Comparison of ENCODE assay signal across 8 cellular contexts in the genomic region with DNA sequence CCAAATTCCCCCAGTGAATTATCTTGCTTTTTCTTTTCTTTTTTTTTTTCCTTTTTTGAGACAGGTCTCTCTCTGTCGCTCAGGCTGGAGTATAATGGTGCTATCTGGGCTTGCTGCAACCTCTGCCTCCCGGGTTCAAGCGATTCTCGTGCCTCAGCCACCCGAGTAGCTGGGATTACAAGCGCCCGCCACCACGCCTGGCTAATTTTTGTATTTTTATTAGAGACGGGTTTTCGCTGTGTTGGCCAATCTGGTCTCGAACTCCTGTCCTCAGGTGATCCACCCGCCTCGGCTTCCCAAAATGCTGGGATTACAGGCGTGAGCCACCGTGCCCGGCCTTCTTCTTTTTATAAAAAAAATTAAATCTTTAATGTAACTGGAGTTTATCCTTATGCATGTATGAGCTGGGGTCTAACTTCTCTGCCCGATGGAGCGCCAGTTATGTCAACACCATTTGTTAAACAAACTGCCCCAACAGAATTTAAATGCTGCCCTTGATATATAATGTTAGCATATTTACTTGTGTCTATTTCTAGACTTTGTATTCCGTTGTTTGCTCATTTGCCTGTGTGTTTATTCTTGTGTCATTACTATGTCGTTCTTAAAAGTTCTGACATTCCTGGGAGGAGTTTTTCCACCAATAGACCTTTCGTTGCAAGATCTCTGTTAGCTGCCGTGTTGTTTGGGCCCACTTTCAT. TPM values are rescaled to one million over a fixed set of nuclear protein-coding genes. Genes with fewer than 3 reads are reported as not detected.
A peak's percentile ranks its signal among the peaks of the same experiment; 100 is the strongest.
DNase-seq lines count a peak whose midpoint lies in the region; ATAC-seq and TF ChIP-seq lines count a peak whose summit lies in the region.

No MANE protein-coding gene starts in this region.

- H3K4me2 ChIP-seq in fibroblast of lung (ENCODE audit: extremely low read depth, insufficient read depth, low read length), result peak overlapping the region; percentile 94

- no peak for DNase-seq in activated CD4-positive, CD25-positive, alpha-beta regulatory T cell treated with anti-CD3 and anti-CD28 coated beads, Interleukin-2, amount 50 U/mL, for 72 hours
- peak in 1 of 2 experiments; percentile 27 for DNase-seq in SJCRH30
- DNase-seq in fibroblast of lung (ENCODE audit: low read depth in 2 of 2), result no peak
- no peak for DNase-seq in progenitor cell of endocrine pancreas (ENCODE audit: low spot score, unreplicated experiment)
- no peak for DNase-seq in hypothalamus (lab: John Stamatoyannopoulos, UW)
- no peak for DNase-seq in DMS153 treated with DMSO at 0.1 percent for 48 hours (lab: John Stamatoyannopoulos, UW; ENCODE audit: unreplicated experiment)

- H3K27ac ChIP-seq in SJCRH30 (peak overlapping the region; percentile 97), fibroblast of lung (ENCODE audit: insufficient read depth, low read length) (peak overlapping the region; percentile 85)

- TF ChIP-seq CTCF in fibroblast of lung (conservative IDR thresholded peaks at IDR 0.05 in 1 of 2, IDR thresholded peaks at IDR 0.05 in 1 of 2; ENCODE audit: low read depth in 1 of 2, low read length in 2 of 2), result no peak
- no peak for TF ChIP-seq CTCF in progenitor cell of endocrine pancreas (IDR thresholded peaks at IDR 0.05; ENCODE audit: unreplicated experiment)

- H3K27me3 ChIP-seq in SJCRH30 (no peaks in the 10 kb centered on the region), fibroblast of lung (ENCODE audit: control insufficient read depth, insufficient read depth, low read length) (no peaks in the 10 kb centered on the region)

- H3K4me1 ChIP-seq in SJCRH30 (0 out of 2 replicates have a peak, but pooled peaks cover 2% of the 10 kb centered on the region), fibroblast of lung (ENCODE audit: control insufficient read depth, extremely low read depth, insufficient read depth, low read length) (peaks cover 3% of the 10 kb centered on the region)

- no peaks in the 10 kb centered on the region for H3K36me3 Mint-ChIP-seq in progenitor cell of endocrine pancreas (ENCODE audit: insufficient read depth)

- ATAC-seq in activated CD4-positive, CD25-positive, alpha-beta regulatory T cell treated with anti-CD3 and anti-CD28 coated beads, Interleukin-2, amount 50 U/mL, for 24 hours, result peak; percentile 39 to 42
- ATAC-seq in GM18861 (IDR thresholded peaks at IDR 0.05; ENCODE audit: unreplicated experiment), result no peak

- H3K4me3 Mint-ChIP-seq in progenitor cell of endocrine pancreas (ENCODE audit: low read depth), result peak overlapping the region; percentile 96

- peak overlapping the region; percentile 95 for H3K27ac Mint-ChIP-seq in progenitor cell of endocrine pancreas

- peaks cover 19% of the 10 kb centered on the region for H3K4me1 Mint-ChIP-seq in progenitor cell of endocrine pancreas (ENCODE audit: low read depth)

- no peaks in the 10 kb centered on the region for H3K9me3 Mint-ChIP-seq in progenitor cell of endocrine pancreas (ENCODE audit: low read depth)

- no peaks in the 10 kb centered on the region for H4K20me1 ChIP-seq in fibroblast of lung (ENCODE audit: control insufficient read depth, extremely low read depth, insufficient read depth, low read length)

- H2AFZ ChIP-seq in fibroblast of lung (ENCODE audit: low read length), result peak overlapping the region; percentile 76

- H3K4me3 ChIP-seq in SJCRH30 (peak overlapping the region; percentile 97), fibroblast of lung (replicated peaks in 1 of 4; ENCODE audit: control extremely low read depth in 1 of 4, insufficient read depth in 1 of 4, low read depth in 3 of 4, low read length in 4 of 4) (peak overlapping the region; percentile 69 to 83 (median 78))

- H3K79me2 ChIP-seq in fibroblast of lung (ENCODE audit: control insufficient read depth, insufficient read depth, low read length), result peaks cover 31% of the 10 kb centered on the region

- no peaks in the 10 kb centered on the region for H3K9me3 ChIP-seq in SJCRH30 (replicated peaks)
- H3K9me3 ChIP-seq in fibroblast of lung (ENCODE audit: control insufficient read depth, insufficient read depth, low read depth, low read length), result no peaks in the 10 kb centered on the region

- peaks cover 2% of the 10 kb centered on the region for H3K27me3 Mint-ChIP-seq in progenitor cell of endocrine pancreas

- H3K9ac ChIP-seq in fibroblast of lung (ENCODE audit: insufficient read depth, low read length), result peak overlapping the region; percentile 66

- H3K36me3 ChIP-seq in SJCRH30 (peaks cover 26% of the 10 kb centered on the region), fibroblast of lung (ENCODE audit: control insufficient read depth, insufficient read depth, low read length) (no peaks in the 10 kb centered on the region)

RNA-seq across cellular contexts. Expression of a gene that starts 0.5 kb away (rescaled TPM):
- total RNA-seq in SJCRH30 (2014; rRNA removed; shearing (Covaris generic)), result 108 and 113 TPM in 2 replicates
- total RNA-seq in fibroblast of lung (0.26 and 8.4 TPM in 2 replicates), progenitor cell of endocrine pancreas (52.7 and 54.9 TPM in 2 replicates)
- 7.5 and 37.8 TPM in 2 replicates for polyA plus RNA-seq in fibroblast of lung
- polyA plus RNA-seq in fibroblast of lung (2012), result 7.8 and 49.3 TPM in 2 replicates
- polyA minus RNA-seq in fibroblast of lung (ENCODE audit: low replicate concordance), result 22.6 and 25.3 TPM in 2 replicates

RNA-seq across cellular contexts. Expression of a gene that starts 20.9 kb away (rescaled TPM):
- total RNA-seq in SJCRH30 (2014; rRNA removed; shearing (Covaris generic)), result 1.9 and 2.2 TPM in 2 replicates
- total RNA-seq in fibroblast of lung, result 6.9 and 11.4 TPM in 2 replicates
- polyA plus RNA-seq in fibroblast of lung, result 2.8 and 2.9 TPM in 2 replicates
- polyA plus RNA-seq in fibroblast of lung (2012), result 4.5 and 5.6 TPM in 2 replicates
- polyA minus RNA-seq in fibroblast of lung (ENCODE audit: low replicate concordance), result 3.2 and 4.0 TPM in 2 replicates
- total RNA-seq in progenitor cell of endocrine pancreas, result 5.2 and 5.3 TPM in 2 replicates

RNA-seq across cellular contexts. Expression of a gene that starts 34.7 kb away (rescaled TPM):
- 13.0 and 19.8 TPM in 2 replicates for total RNA-seq in SJCRH30 (2014; rRNA removed; shearing (Covaris generic))
- total RNA-seq in fibroblast of lung (15.4 and 36.0 TPM in 2 replicates), progenitor cell of endocrine pancreas (24.6 and 28.1 TPM in 2 replicates)
- 9.8 and 13.0 TPM in 2 replicates for polyA plus RNA-seq in fibroblast of lung
- polyA plus RNA-seq in fibroblast of lung (2012), result 9.9 and 11.9 TPM in 2 replicates
- polyA minus RNA-seq in fibroblast of lung (ENCODE audit: low replicate concordance), result 27.9 and 61.8 TPM in 2 replicates

RNA-seq across cellular contexts. Expression of a gene that starts 36.9 kb away (rescaled TPM):
- 6.9 and 8.3 TPM in 2 replicates for total RNA-seq in SJCRH30 (2014; rRNA removed; shearing (Covaris generic))
- 4.6 and 5.0 TPM in 2 replicates for total RNA-seq in fibroblast of lung
- 4.7 and 6.9 TPM in 2 replicates for polyA plus RNA-seq in fibroblast of lung
- 5.5 and 5.9 TPM in 2 replicates for polyA plus RNA-seq in fibroblast of lung (2012)
- polyA minus RNA-seq in fibroblast of lung (ENCODE audit: low replicate concordance), result 17.6 and 41.4 TPM in 2 replicates
- total RNA-seq in progenitor cell of endocrine pancreas, result 86.5 and 97.0 TPM in 2 replicates

RNA-seq across cellular contexts. Expression of a gene that starts 38.2 kb away (rescaled TPM):
- 55.8 and 64.6 TPM in 2 replicates for total RNA-seq in SJCRH30 (2014; rRNA removed; shearing (Covaris generic))
- 9.4 and 11.3 TPM in 2 replicates for total RNA-seq in fibroblast of lung
- polyA plus RNA-seq in fibroblast of lung, result 9.8 and 20.8 TPM in 2 replicates
- polyA plus RNA-seq in fibroblast of lung (2012), result 11.6 and 25.2 TPM in 2 replicates
- 58.3 and 243 TPM in 2 replicates for polyA minus RNA-seq in fibroblast of lung (ENCODE audit: low replicate concordance)
- 110 and 112 TPM in 2 replicates for total RNA-seq in progenitor cell of endocrine pancreas
